ENCODE assay signal across 8 cellular contexts in genomic region chr1:59013276-59013927, GRCh38.
A peak's percentile ranks its signal among the peaks of the same experiment; 100 is the strongest.
DNase-seq lines count a peak whose midpoint lies in the region; FAIRE-seq and TF ChIP-seq lines count a peak whose summit lies in the region.

No MANE protein-coding gene starts in this region.

- peak overlapping the region; percentile 44 for H3K4me3 ChIP-seq in GM12865 (ENCODE audit: low read depth, low read length)
- no peak overlapping the region for H3K4me3 ChIP-seq in HEK293 (ENCODE audit: low read depth, low read length)
- H3K4me3 ChIP-seq in cardiac muscle cell: no peak overlapping the region
- H3K4me3 ChIP-seq in rectal smooth muscle tissue (ENCODE audit: low read length): peak overlapping the region; percentile 30

- H3K27me3 ChIP-seq in cardiac muscle cell: no peaks in the 10 kb centered on the region
- no peaks in the 10 kb centered on the region for H3K27me3 ChIP-seq in rectal smooth muscle tissue (ENCODE audit: control insufficient read depth, insufficient read depth, low read length)

- no peaks in the 10 kb centered on the region for H3K9me3 ChIP-seq in HEK293 (ENCODE audit: control insufficient read depth, insufficient read depth, low read depth, low read length)
- H3K9me3 ChIP-seq in cardiac muscle cell (ENCODE audit: low read depth): no peaks in the 10 kb centered on the region

- TF ChIP-seq CTCF in GM12865 (IDR thresholded peaks at IDR 0.05; ENCODE audit: insufficient read depth, low read depth, low read length, missing control alignments): no peak
- TF ChIP-seq CTCF in HEK293 (tag by site-specific recombination; IDR thresholded peaks at IDR 0.05): no peak
- no peak for TF ChIP-seq CTCF in cardiac muscle cell (IDR thresholded peaks at IDR 0.05; ENCODE audit: low read depth, low read length)

- intact Hi-C loops in posterior cingulate gyrus (cut with DNase I): no loop called here

- FAIRE-seq in RCC 7860 (lab: Jason Lieb, UNC): peak; percentile 28

- H3K4me1 ChIP-seq in HEK293 (ENCODE audit: control insufficient read depth, insufficient read depth, low read length) (peaks cover 12% of the 10 kb centered on the region), cardiac muscle cell (ENCODE audit: low read depth) (peaks cover 4% of the 10 kb centered on the region), rectal smooth muscle tissue (ENCODE audit: control insufficient read depth, insufficient read depth, low read length) (peaks cover 22% of the 10 kb centered on the region)

- peak overlapping the region; percentile 67 for H3K27ac ChIP-seq in HEK293 (ENCODE audit: extremely low read depth, low read depth, low read length)
- no peak overlapping the region for H3K27ac ChIP-seq in cardiac muscle cell
- H3K27ac ChIP-seq in rectal smooth muscle tissue (ENCODE audit: low read depth, low read length): peak overlapping the region; percentile 86

- DNase-seq in GM12865 (ENCODE audit: low read depth): peak; percentile 75
- peak; percentile 40 for DNase-seq in RCC 7860 (ENCODE audit: low spot score)
- peak; percentile 27 to 57 for DNase-seq in cardiac muscle cell (ENCODE audit: low read depth in 1 of 2, low spot score in 1 of 2)
- DNase-seq in HPDE6-E6E7 (ENCODE audit: extremely low spot score): no peak
- no peak for DNase-seq in posterior cingulate gyrus
- DNase-seq in DMS53 (lab: John Stamatoyannopoulos, UW): no peak

- H3K9ac ChIP-seq in rectal smooth muscle tissue (ENCODE audit: low read length): no peak overlapping the region

- H3K36me3 ChIP-seq in HEK293 (ENCODE audit: control insufficient read depth in 2 of 2, insufficient read depth in 1 of 2, low read length in 2 of 2): no peaks in the 10 kb centered on the region
- H3K36me3 ChIP-seq in cardiac muscle cell: no peaks in the 10 kb centered on the region
- no peaks in the 10 kb centered on the region for H3K36me3 ChIP-seq in rectal smooth muscle tissue (ENCODE audit: control insufficient read depth, insufficient read depth, low read length)

- CTCF ChIA-PET in HEK293 (lab: Yijun Ruan, JAX): interaction anchor here (0.5 to 0.6 kb wide), 2 partner anchors 27 to 96 kb away, joined by 3 to 4 read pairs; no protein-coding TSS in a partner anchor

- POLR2A ChIA-PET in HEK293 (lab: Yijun Ruan, JAX): no interaction called here

TF ChIP-seq in HEK293, 187 proteins besides CTCF, POLR2A, EP300 and RAD21 (continues in another document):
- no peak for TF ChIP-seq MEIS1 (CRISPR knock-in tag; IDR thresholded peaks at IDR 0.05; ENCODE audit: borderline replicate concordance)
- no peak for TF ChIP-seq ZNF155 (tag by site-specific recombination; IDR thresholded peaks at IDR 0.05)
- no peak for TF ChIP-seq ZNF791 (tag by site-specific recombination; IDR thresholded peaks at IDR 0.05)
- TF ChIP-seq ZNF555 (tag by site-specific recombination; conservative IDR thresholded peaks at IDR 0.05): no peak
- 0 out of 2 replicates have a peak, but pooled peaks have one; percentile 24 for TF ChIP-seq ZBTB17 (tag by site-specific recombination; IDR thresholded peaks at IDR 0.05)
- TF ChIP-seq PRDM2 (tag by site-specific recombination; IDR thresholded peaks at IDR 0.05; ENCODE audit: borderline replicate concordance): no peak
- TF ChIP-seq ZNF623 (tag by site-specific recombination; IDR thresholded peaks at IDR 0.05): no peak
- no peak for TF ChIP-seq ZBTB44 (tag by site-specific recombination; IDR thresholded peaks at IDR 0.05)
- TF ChIP-seq TRIM28 (IDR thresholded peaks at IDR 0.05; ENCODE audit: borderline replicate concordance, low read length): peak; percentile 74
- 0 out of 2 replicates have a peak, but pooled peaks have one; percentile 22 for TF ChIP-seq PRDM4 (tag by site-specific recombination; IDR thresholded peaks at IDR 0.05)

Comparison
In these comparisons a context has a peak if more than half of its experiments do, and no peak if none do; other contexts are left out.
1. DNase-seq: peak in GM12865 (single experiment), RCC 7860 (single experiment) and cardiac muscle cell (2 of 2); none in HPDE6-E6E7 (single experiment), posterior cingulate gyrus (0 of 10) and DMS53 (single experiment).
2. H3K4me3 ChIP-seq: peak in GM12865 (single experiment) and rectal smooth muscle tissue (single experiment); none in HEK293 (single experiment) and cardiac muscle cell (single experiment).